9 cellular contexts compared by ENCODE assay signal in genomic region chr6:145904878-145905277, GRCh38. TPM values are rescaled to one million over a fixed set of nuclear protein-coding genes. Genes with fewer than 3 reads are reported as not detected.
DNase-seq lines count a peak whose midpoint lies in the region; ATAC-seq lines count a peak whose summit lies in the region.
"Had no signal": no experiment of that assay in that cellular context is flagged by ENCODE, and none has a peak within 500 bp of the region (broad histone marks: within the 10 kb centered on the region; RNA-seq: fewer than 3 reads in every experiment).

No MANE protein-coding gene starts in this region.

- peaks cover 18% of the 10 kb centered on the region for H3K36me3 ChIP-seq in HAP-1 (replicated peaks)

- in situ Hi-C loops in HAP-1 (cut with MboI; ENCODE audit: low sequenced_read_pairs) = no loop called here

- H3K36me3 Mint-ChIP-seq in activated T-cell treated with anti-CD3 and anti-CD28 coated beads, Interleukin-2, amount 50 U/mL, for 4 hours (ENCODE audit: insufficient read depth) = peaks cover 53% of the 10 kb centered on the region
- peaks cover 52% of the 10 kb centered on the region for H3K36me3 Mint-ChIP-seq in activated naive CD4-positive, alpha-beta T cell treated with anti-CD3 and anti-CD28 coated beads for 36 hours (ENCODE audit: low read depth)

- intact Hi-C loops in activated naive CD4-positive, alpha-beta T cell treated with anti-CD3 and anti-CD28 coated beads for 36 hours (cut with micrococcal nuclease) = no loop called here

- no peaks in the 10 kb centered on the region for H3K27me3 Mint-ChIP-seq in activated T-cell treated with anti-CD3 and anti-CD28 coated beads, Interleukin-2, amount 50 U/mL, for 4 hours (ENCODE audit: low read depth)
- no peaks in the 10 kb centered on the region for H3K27me3 Mint-ChIP-seq in activated naive CD4-positive, alpha-beta T cell treated with anti-CD3 and anti-CD28 coated beads for 36 hours (ENCODE audit: low read depth)

- no peak overlapping the region for H3K4me3 ChIP-seq in HAP-1

- CTCF ChIA-PET in activated naive CD4-positive, alpha-beta T cell treated with anti-CD3 and anti-CD28 coated beads for 36 hours (lab: Charles Lee) = no interaction called here

- peak; percentile 8 for DNase-seq in NCI-H69 (lab: John Stamatoyannopoulos, UW)
- DNase-seq in myocyte (ENCODE audit: low read depth) = peak; percentile 87
- DNase-seq in HAP-1 (ENCODE audit: low spot score in 2 of 2) = no peak
- no peak for DNase-seq in activated T-cell treated with anti-CD3 and anti-CD28 coated beads, Interleukin-2, amount 50 U/mL, for 4 hours
- DNase-seq in activated naive CD4-positive, alpha-beta T cell treated with anti-CD3 and anti-CD28 coated beads for 36 hours = no peak
- DNase-seq: activated CD4-positive, alpha-beta T cell treated with anti-CD3 and anti-CD28 coated beads for 48 hours had no signal

- peaks cover 5% of the 10 kb centered on the region for H3K4me1 Mint-ChIP-seq in activated T-cell treated with anti-CD3 and anti-CD28 coated beads, Interleukin-2, amount 50 U/mL, for 4 hours (ENCODE audit: low read depth)
- H3K4me1 Mint-ChIP-seq in activated naive CD4-positive, alpha-beta T cell treated with anti-CD3 and anti-CD28 coated beads for 36 hours (ENCODE audit: low read depth) = no peaks in the 10 kb centered on the region

- no peaks in the 10 kb centered on the region for H3K9me3 ChIP-seq in HAP-1

- no peaks in the 10 kb centered on the region; the same call in 1 of the 2 replicates for H3K4me1 ChIP-seq in HAP-1

- H3K9me3 Mint-ChIP-seq in activated T-cell treated with anti-CD3 and anti-CD28 coated beads, Interleukin-2, amount 50 U/mL, for 4 hours = no peaks in the 10 kb centered on the region
- H3K9me3 Mint-ChIP-seq in activated naive CD4-positive, alpha-beta T cell treated with anti-CD3 and anti-CD28 coated beads for 36 hours = peaks cover 4% of the 10 kb centered on the region

- peak; percentile 75 for ATAC-seq in GM18868 (IDR thresholded peaks at IDR 0.05; ENCODE audit: unreplicated experiment)
- peak; percentile 52 for ATAC-seq in HG02759 (IDR thresholded peaks at IDR 0.05; ENCODE audit: unreplicated experiment)
- no peak for ATAC-seq in activated T-cell treated with anti-CD3 and anti-CD28 coated beads, Interleukin-2, amount 50 U/mL, for 4 hours
- ATAC-seq in HG03196 (IDR thresholded peaks at IDR 0.05; ENCODE audit: unreplicated experiment) = no peak

- H3K27ac Mint-ChIP-seq in activated naive CD4-positive, alpha-beta T cell treated with anti-CD3 and anti-CD28 coated beads for 36 hours = no peak overlapping the region

- no peak overlapping the region for H3K4me3 Mint-ChIP-seq in activated T-cell treated with anti-CD3 and anti-CD28 coated beads, Interleukin-2, amount 50 U/mL, for 4 hours
- no peak overlapping the region for H3K4me3 Mint-ChIP-seq in activated naive CD4-positive, alpha-beta T cell treated with anti-CD3 and anti-CD28 coated beads for 36 hours

- no peaks in the 10 kb centered on the region for H3K27me3 ChIP-seq in HAP-1 (ENCODE audit: low read depth)

RNA-seq across cellular contexts. Expression of gene SHPRH, which starts 59.3 kb away (rescaled TPM):
- 13.2 and 14.0 TPM in 2 replicates for total RNA-seq in myocyte
- 3.2 TPM for polyA plus RNA-seq in myocyte (2012)
- 10 to 100 TPM; 13.0 to 14.9 (median 14.2) TPM for total RNA-seq in activated T-cell treated with anti-CD3 and anti-CD28 coated beads, Interleukin-2, amount 50 U/mL, for 4 hours
- 10 to 100 TPM; 11.0 to 12.9 TPM for total RNA-seq in activated naive CD4-positive, alpha-beta T cell treated with anti-CD3 and anti-CD28 coated beads for 36 hours

Comparison
In these comparisons a context has a peak if more than half of its experiments do, and no peak if none do; other contexts are left out.
1. ATAC-seq: peak in GM18868 (single experiment) and HG02759 (single experiment); none in activated T-cell treated with anti-CD3 and anti-CD28 coated beads, Interleukin-2, amount 50 U/mL, for 4 hours (0 of 2) and HG03196 (single experiment).
2. DNase-seq: peak in NCI-H69 (single experiment) and myocyte (single experiment); none in HAP-1 (0 of 2), activated T-cell treated with anti-CD3 and anti-CD28 coated beads, Interleukin-2, amount 50 U/mL, for 4 hours (single experiment) and activated naive CD4-positive, alpha-beta T cell treated with anti-CD3 and anti-CD28 coated beads for 36 hours (single experiment).